ENCODE assay signal across 14 cellular contexts in the genomic region with DNA sequence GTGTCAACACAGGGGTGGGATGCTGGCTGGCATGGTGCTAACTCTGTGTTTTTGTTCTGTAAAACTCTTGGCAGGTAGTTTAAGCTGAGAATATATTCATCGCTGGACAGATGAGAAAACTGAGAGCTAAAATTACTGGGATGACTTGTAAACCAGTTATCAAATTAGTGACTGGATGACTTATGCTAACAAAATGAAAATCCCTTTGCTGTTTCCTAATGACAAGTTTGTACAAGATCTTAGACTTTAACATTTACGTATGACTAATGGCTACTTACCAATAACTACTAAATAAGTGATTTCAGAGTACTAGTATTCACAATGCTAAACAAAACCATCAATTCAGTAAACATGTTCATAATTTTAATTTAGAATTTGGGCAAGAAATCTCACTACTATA.
DNase-seq lines count a peak whose midpoint lies in the region; ATAC-seq and TF ChIP-seq lines count a peak whose summit lies in the region.
"Had no signal": no experiment of that assay in that cellular context is flagged by ENCODE, and none has a peak within 500 bp of the region (broad histone marks: within the 10 kb centered on the region; RNA-seq: fewer than 3 reads in every experiment).

No MANE protein-coding gene starts in this region.

- H3K27me3 ChIP-seq in RWPE2 (ENCODE audit: insufficient read depth, poor library complexity, severe bottlenecking) = peaks cover under 1% of the 10 kb centered on the region

- H3K4me1 ChIP-seq in RWPE2 (ENCODE audit: insufficient read depth, poor library complexity, severe bottlenecking) = no peaks in the 10 kb centered on the region
- H3K4me1 ChIP-seq: A549, HAP-1 had no signal

- H3K36me3 ChIP-seq in RWPE2 (ENCODE audit: low read depth) = no peaks in the 10 kb centered on the region
- H3K36me3 ChIP-seq: HAP-1 had no signal

- no peaks in the 10 kb centered on the region for H3K9me3 ChIP-seq in RWPE2 (ENCODE audit: severe bottlenecking)
- H3K9me3 ChIP-seq: A549, HAP-1 had no signal

- peak; percentile 34 for DNase-seq in HPDE6-E6E7 (ENCODE audit: extremely low spot score)
- no peak for DNase-seq in RWPE2 (ENCODE audit: low spot score)
- DNase-seq in epithelial cell of prostate (ENCODE audit: low read depth, low spot score) = peak; percentile 14
- DNase-seq in SHP77 treated with DMSO at 0.1 percent for 48 hours (lab: John Stamatoyannopoulos, UW) = no peak
- DNase-seq: AML-193; CD4-positive, alpha-beta T cell; DMS153; DMS79; GDM1 had no signal

- no peak for TF ChIP-seq CTCF in RWPE2 (IDR thresholded peaks at IDR 0.05; ENCODE audit: poor library complexity, severe bottlenecking)

- H3K27ac ChIP-seq in RWPE2 (ENCODE audit: poor library complexity, severe bottlenecking) (no peak overlapping the region), epithelial cell of prostate (no peak overlapping the region)
- H3K27ac ChIP-seq: A549, C4-2B had no signal

- no peak overlapping the region for H3K4me3 ChIP-seq in RWPE2 (ENCODE audit: severe bottlenecking)
- H3K4me3 ChIP-seq: A549, HAP-1 had no signal

- 0 out of 3 replicates have a peak, but pooled peaks have one; percentile 29 for ATAC-seq in RWPE2 (ENCODE audit: low read depth)
- no peak for ATAC-seq in GM18868 (IDR thresholded peaks at IDR 0.05; ENCODE audit: unreplicated experiment)
- no peak for ATAC-seq in GM21529 (IDR thresholded peaks at IDR 0.05; ENCODE audit: unreplicated experiment)
- ATAC-seq: A549 had no signal

Comparison
In these comparisons a context has a peak if more than half of its experiments do, and no peak if none do; other contexts are left out.
1. DNase-seq: peak in HPDE6-E6E7 (single experiment) and epithelial cell of prostate (single experiment); none in RWPE2 (single experiment) and SHP77 treated with DMSO at 0.1 percent for 48 hours (single experiment).